8 cellular contexts compared by ENCODE assay signal in genomic region chr13:94617389-94618000, GRCh38. TPM values are rescaled to one million over a fixed set of nuclear protein-coding genes. Genes with fewer than 3 reads are reported as not detected.
DNase-seq lines count a peak whose midpoint lies in the region; ATAC-seq and TF ChIP-seq lines count a peak whose summit lies in the region.

No MANE protein-coding gene starts in this region.

- H3K27me3 ChIP-seq in body of pancreas (no peaks in the 10 kb centered on the region), liver (ENCODE audit: control insufficient read depth in 4 of 4, insufficient read depth in 4 of 4, low read length in 3 of 4) (no peaks in the 10 kb centered on the region)

- TF ChIP-seq POLR2A in body of pancreas (IDR thresholded peaks at IDR 0.05) = no peak

- WGBS in body of pancreas, 2 donors = 46 to 51% methylated on average over 4 of the region's 4 CpGs
- WGBS in liver = 66% methylated on average over 4 of the region's 4 CpGs

- no peak overlapping the region for H3K9ac ChIP-seq in liver (ENCODE audit: low read depth in 1 of 2, low read length in 2 of 2)

- H3K4me3 ChIP-seq in body of pancreas (no peak overlapping the region), liver (ENCODE audit: low read depth in 1 of 3, low read length in 3 of 3) (no peak overlapping the region)

- ATAC-seq in GM19468 (IDR thresholded peaks at IDR 0.05; ENCODE audit: extremely low read depth, unreplicated experiment) (peak; percentile 35), body of pancreas (peak; percentile 59), GM21717 (IDR thresholded peaks at IDR 0.05; ENCODE audit: unreplicated experiment) (no peak)

- DNase-seq in activated CD4-positive, CD25-positive, alpha-beta regulatory T cell treated with anti-CD3 and anti-CD28 coated beads, Interleukin-2, amount 50 U/mL, for 16 hours (ENCODE audit: low read depth, low spot score) = peak; percentile 15
- DNase-seq in activated CD4-positive, CD25-positive, alpha-beta regulatory T cell treated with anti-CD3 and anti-CD28 coated beads, Interleukin-2, amount 50 U/mL, for 72 hours = no peak
- DNase-seq in NCI-H1694 treated with DMSO at 0.1 percent for 48 hours (lab: John Stamatoyannopoulos, UW) (peak; percentile 48), body of pancreas (peak in 1 of 4 donors; percentile 21), occipital lobe (lab: John Stamatoyannopoulos, UW) (no peak)

- H3K4me1 ChIP-seq in body of pancreas = no peaks in the 10 kb centered on the region
- H3K4me1 ChIP-seq in liver (ENCODE audit: control insufficient read depth in 4 of 4, insufficient read depth in 4 of 4, low read length in 3 of 4) = peaks cover 0 to 8% (median 4%) of the 10 kb centered on the region in 4 donors

- TF ChIP-seq CTCF in body of pancreas (IDR thresholded peaks at IDR 0.05) = peak; percentile 39 to 76 (median 68)
- peak; percentile 71 for TF ChIP-seq CTCF in liver (IDR thresholded peaks at IDR 0.05; ENCODE audit: low read depth, low read length, missing input control)

- H3K9me3 ChIP-seq in body of pancreas = no peaks in the 10 kb centered on the region
- H3K9me3 ChIP-seq in liver (ENCODE audit: control insufficient read depth in 4 of 4, low read length in 3 of 4) = no peaks in the 10 kb centered on the region

- peaks cover 0 to 3% of the 10 kb centered on the region in 2 donors for H3K36me3 ChIP-seq in body of pancreas (replicated peaks in 1 of 2; ENCODE audit: insufficient read depth in 1 of 2, low read depth in 2 of 2)
- H3K36me3 ChIP-seq in liver (ENCODE audit: control insufficient read depth in 4 of 4, insufficient read depth in 3 of 4, low read depth in 1 of 4, low read length in 3 of 4) = peaks cover 0 to 10% (median 6%) of the 10 kb centered on the region in 4 donors

- H3K27ac ChIP-seq in body of pancreas (no peak overlapping the region), liver (ENCODE audit: low read depth in 1 of 2, low read length in 2 of 2) (no peak overlapping the region)

- TF ChIP-seq RAD21 in liver (IDR thresholded peaks at IDR 0.05) = peak; percentile 94 to 95

- intact Hi-C loops in body of pancreas (cut with DNase I) = loop anchor here (5.0 kb wide), 1 partner anchor 185 kb away; no protein-coding TSS in a partner anchor

TF ChIP-seq in liver, 16 proteins besides CTCF, POLR2A, EP300 and RAD21:
- no peak for TF ChIP-seq SP1 (IDR thresholded peaks at IDR 0.05)
- no peak for TF ChIP-seq HNF4A (conservative IDR thresholded peaks at IDR 0.05)
- no peak for TF ChIP-seq FOXA2 (IDR thresholded peaks at IDR 0.05)
- no peak for TF ChIP-seq ZBTB33 (IDR thresholded peaks at IDR 0.05)
- no peak for TF ChIP-seq MAX (IDR thresholded peaks at IDR 0.05)
- TF ChIP-seq NR2F2 (IDR thresholded peaks at IDR 0.05) = no peak
- TF ChIP-seq REST (IDR thresholded peaks at IDR 0.05) = no peak
- no peak for TF ChIP-seq ATF3 (IDR thresholded peaks at IDR 0.05)
- TF ChIP-seq YY1 (IDR thresholded peaks at IDR 0.05) = no peak
- no peak for TF ChIP-seq EGR1 (IDR thresholded peaks at IDR 0.05; ENCODE audit: low read depth in 2 of 2)
- no peak for TF ChIP-seq GABPA (IDR thresholded peaks at IDR 0.05 in 1 of 2, conservative IDR thresholded peaks at IDR 0.05 in 1 of 2)
- no peak for TF ChIP-seq HNF4G (IDR thresholded peaks at IDR 0.05)
- TF ChIP-seq TAF1 (conservative IDR thresholded peaks at IDR 0.05) = no peak
- no peak for TF ChIP-seq FOXA1 (IDR thresholded peaks at IDR 0.05)
- TF ChIP-seq RXRA (IDR thresholded peaks at IDR 0.05) = no peak
- no peak for TF ChIP-seq JUND (IDR thresholded peaks at IDR 0.05)
TF ChIP-seq in liver: peak in this region for 0.

RNA-seq across cellular contexts. Expression of gene GPR180, which starts 15.8 kb away (rescaled TPM):
- total RNA-seq in body of pancreas (1 to 10 TPM; 4.6 to 6.0 TPM), liver (1 to 10 TPM; 3.5 to 8.3 TPM), occipital lobe (10.6 TPM)
- 1 to 10 TPM; 2.1 to 2.2 TPM for polyA plus RNA-seq in liver

RNA-seq across cellular contexts. Expression of gene TGDS, which starts 21.5 kb away (rescaled TPM):
- total RNA-seq in body of pancreas (1 to 10 TPM; 6.0 to 8.2 TPM), liver (10 to 100 TPM in 1 of 2 donors, 1 to 10 TPM in 1; 7.8 to 11.4 TPM), occipital lobe (7.0 TPM)
- 10 to 100 TPM in 1 of 2 donors, 1 to 10 TPM in 1; 5.7 to 11.1 TPM for polyA plus RNA-seq in liver

Comparison
In these comparisons a context has a peak if more than half of its experiments do, and no peak if none do; other contexts are left out.
1. DNase-seq: peak in activated CD4-positive, CD25-positive, alpha-beta regulatory T cell treated with anti-CD3 and anti-CD28 coated beads, Interleukin-2, amount 50 U/mL, for 16 hours (single experiment) and NCI-H1694 treated with DMSO at 0.1 percent for 48 hours (single experiment); none in activated CD4-positive, CD25-positive, alpha-beta regulatory T cell treated with anti-CD3 and anti-CD28 coated beads, Interleukin-2, amount 50 U/mL, for 72 hours (single experiment) and occipital lobe (single experiment).